Comparison of ENCODE assay signal across 20 cellular contexts in the genomic region with DNA sequence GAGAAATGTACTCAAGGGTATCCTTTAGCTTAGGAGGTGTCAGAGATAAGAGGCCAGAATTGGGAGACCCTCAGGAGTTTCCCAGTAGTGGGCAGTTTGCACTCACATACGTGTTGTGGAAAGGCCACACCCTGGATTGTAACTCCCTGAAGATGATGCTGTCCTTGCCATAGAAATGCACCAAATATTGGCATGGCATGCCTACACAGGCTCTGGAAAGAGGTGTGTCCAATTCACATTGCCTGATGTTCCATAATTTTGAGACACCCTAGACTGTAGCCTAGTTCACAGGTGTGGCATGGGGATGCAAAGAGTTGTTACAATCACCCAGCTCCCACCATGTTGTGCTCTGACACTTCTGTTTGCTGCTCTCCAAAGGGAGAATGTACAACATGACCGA.
"Had no signal": no experiment of that assay in that cellular context is flagged by ENCODE, and none has a peak within 500 bp of the region (broad histone marks: within the 10 kb centered on the region; RNA-seq: fewer than 3 reads in every experiment).

No MANE protein-coding gene starts in this region.

- DNase-seq: natural killer cell; occipital lobe; ovary; posterior cingulate gyrus; psoas muscle; right cardiac atrium; spleen; stimulated activated CD4-positive, alpha-beta T cell treated with anti-CD3 and anti-CD28 coated beads, Interleukin-12 subunit alpha, Interleukin-12 subunit beta, amount 100 ng/mL, for 4 hours; stimulated activated CD4-positive, alpha-beta T cell treated with anti-CD3 and anti-CD28 coated beads, Interleukin-1b, Interleukin-23, amount 100 ng/mL, for 48 hours; stimulated activated CD4-positive, alpha-beta T cell treated with anti-CD3 and anti-CD28 coated beads, Interleukin-4, amount 100 ng/mL, for 1 hour; stimulated activated CD4-positive, alpha-beta T cell treated with anti-CD3 and anti-CD28 coated beads, Interleukin-4, amount 100 ng/mL, for 4 hours; stimulated activated CD8-positive, alpha-beta memory T cell treated with anti-CD3 and anti-CD28 coated beads, Interleukin-4, amount 100 ng/mL, for 48 hours; stimulated activated naive CD4-positive, alpha-beta T cell; stimulated activated naive CD8-positive, alpha-beta T cell treated with anti-CD3 and anti-CD28 coated beads, Interleukin-15, amount 100 ng/mL, for 72 hours; stimulated activated naive CD8-positive, alpha-beta T cell treated with anti-CD3 and anti-CD28 coated beads, Interleukin-15, Interleukin-2, amounts not matched to agents 100 U/mL and 50 U/mL, for 24 hours; substantia nigra; testis; tibial artery; transverse colon; upper lobe of left lung had no signal
